ENCODE assay signal across 19 cellular contexts in genomic region chr12:117596968-117597367, GRCh38.
DNase-seq lines count a peak whose midpoint lies in the region; ATAC-seq and TF ChIP-seq lines count a peak whose summit lies in the region.
"Had no signal": no experiment of that assay in that cellular context is flagged by ENCODE, and none has a peak within 500 bp of the region (broad histone marks: within the 10 kb centered on the region; RNA-seq: fewer than 3 reads in every experiment).

No MANE protein-coding gene starts in this region.

- no peaks in the 10 kb centered on the region for H3K9me3 ChIP-seq in RWPE2 (ENCODE audit: severe bottlenecking)
- H3K9me3 ChIP-seq: left lung, upper lobe of left lung had no signal

- peak; percentile 31; the same call in 1 of the 3 replicates for ATAC-seq in RWPE2 (ENCODE audit: low read depth)
- ATAC-seq: left lung, T-cell, WTC11 had no signal

- no peak overlapping the region for H3K27ac ChIP-seq in RWPE2 (ENCODE audit: poor library complexity, severe bottlenecking)
- H3K27ac ChIP-seq: left lung, upper lobe of left lung had no signal

- no peaks in the 10 kb centered on the region for H3K36me3 ChIP-seq in RWPE2 (ENCODE audit: low read depth)
- H3K36me3 ChIP-seq: left lung, upper lobe of left lung had no signal

- H3K4me3 ChIP-seq in RWPE2 (ENCODE audit: severe bottlenecking): no peak overlapping the region
- H3K4me3 ChIP-seq: left lung, upper lobe of left lung had no signal

- TF ChIP-seq CTCF in RWPE2 (IDR thresholded peaks at IDR 0.05; ENCODE audit: poor library complexity, severe bottlenecking): no peak

- DNase-seq in COLO668 (lab: John Stamatoyannopoulos, UW; ENCODE audit: unreplicated experiment): peak; percentile 58
- peak; percentile 97 for DNase-seq in NCI-H1105 treated with DMSO at 0.1 percent for 48 hours (lab: John Stamatoyannopoulos, UW)
- DNase-seq in NCI-H2171 treated with DMSO at 0.1 percent for 48 hours (lab: John Stamatoyannopoulos, UW): peak; percentile 93
- DNase-seq in RWPE2 (ENCODE audit: low spot score): no peak
- DNase-seq in stimulated activated naive CD4-positive, alpha-beta T cell (lab: John Stamatoyannopoulos, UW): no peak
- no peak for DNase-seq in OCI-M2 (lab: John Stamatoyannopoulos, UW; ENCODE audit: unreplicated experiment)
- DNase-seq in AG20443 (ENCODE audit: low spot score): no peak
- no peak for DNase-seq in HuH-7 (ENCODE audit: low spot score)
- DNase-seq: activated gamma-delta T cell; aorta; CD8-positive, alpha-beta memory T cell; IMR-90; left lung; NCI-H226; RPMI8226; stimulated activated naive CD4-positive, alpha-beta T cell treated with Interleukin-2 at 50 U/mL for 16 hours; T-cell; upper lobe of left lung had no signal

- no peaks in the 10 kb centered on the region for H3K27me3 ChIP-seq in RWPE2 (ENCODE audit: insufficient read depth, poor library complexity, severe bottlenecking)
- H3K27me3 ChIP-seq: upper lobe of left lung had no signal

- no peaks in the 10 kb centered on the region for H3K4me1 ChIP-seq in RWPE2 (ENCODE audit: insufficient read depth, poor library complexity, severe bottlenecking)
- H3K4me1 ChIP-seq: left lung, upper lobe of left lung had no signal

Comparison
In these comparisons a context has a peak if more than half of its experiments do, and no peak if none do; other contexts are left out.
1. DNase-seq: peak in COLO668 (single experiment), NCI-H1105 treated with DMSO at 0.1 percent for 48 hours (single experiment) and NCI-H2171 treated with DMSO at 0.1 percent for 48 hours (single experiment); none in RWPE2 (single experiment), stimulated activated naive CD4-positive, alpha-beta T cell (0 of 6), OCI-M2 (single experiment), AG20443 (single experiment) and HuH-7 (single experiment).